ENCODE assay signal across 8 cellular contexts in genomic region chr15:52331490-52332240, GRCh38.
DNase-seq lines count a peak whose midpoint lies in the region; ATAC-seq and TF ChIP-seq lines count a peak whose summit lies in the region.

No MANE protein-coding gene starts in this region.

- TF ChIP-seq CTCF in AG10803 (conservative IDR thresholded peaks at IDR 0.05; ENCODE audit: low read length) (peak; percentile 67), foreskin fibroblast (IDR thresholded peaks at IDR 0.05; ENCODE audit: low read depth, low read length) (peak; percentile 41)

- ATAC-seq in GM18520 (IDR thresholded peaks at IDR 0.05; ENCODE audit: unreplicated experiment) (peak; percentile 60), HG03045 (IDR thresholded peaks at IDR 0.05; ENCODE audit: unreplicated experiment) (peak; percentile 71)

- DNase-seq in AG10803 (ENCODE audit: low read depth) (peak; percentile 54), NCI-H748 treated with DMSO at 0.1 percent for 48 hours (lab: John Stamatoyannopoulos, UW) (peak; percentile 1), activated T-cell treated with anti-CD3 and anti-CD28 coated beads for 48 hours (ENCODE audit: low read depth) (peak; percentile 30), foreskin fibroblast (peak; percentile 33 to 65), NCI-H1092 treated with DMSO at 0.1 percent for 48 hours (lab: John Stamatoyannopoulos, UW) (no peak)
- DNase-seq in stimulated activated CD4-positive, alpha-beta T cell treated with anti-CD3 and anti-CD28 coated beads, Interleukin-12 subunit alpha, Interleukin-12 subunit beta, amount 100 ng/mL, for 24 hours (ENCODE audit: low read depth in 2 of 2): peak; percentile 17 to 19

- H3K4me3 ChIP-seq in AG10803 (ENCODE audit: low read length): no peak overlapping the region
- no peak overlapping the region for H3K4me3 ChIP-seq in foreskin fibroblast (ENCODE audit: low read depth in 1 of 2, low read length in 2 of 2)
